ENCODE assay signal across 1 cellular context in genomic region chr17:2415081-2415480, GRCh38.
TF ChIP-seq lines count a peak whose summit lies in the region.

No MANE protein-coding gene starts in this region.

TF ChIP-seq in WTC11, 78 proteins besides CTCF, POLR2A, EP300 and RAD21:
- no peak for TF ChIP-seq CBFB (CRISPR knock-in tag; IDR thresholded peaks at IDR 0.05; ENCODE audit: low read depth)
- TF ChIP-seq PRDM15 (CRISPR knock-in tag; IDR thresholded peaks at IDR 0.05), result no peak
- no peak for TF ChIP-seq MXD4 (CRISPR knock-in tag; IDR thresholded peaks at IDR 0.05; ENCODE audit: borderline replicate concordance)
- no peak for TF ChIP-seq ZSCAN18 (CRISPR knock-in tag; IDR thresholded peaks at IDR 0.05)
- no peak for TF ChIP-seq TEAD1 (CRISPR knock-in tag; IDR thresholded peaks at IDR 0.05)
- no peak for TF ChIP-seq ARID4B (CRISPR knock-in tag; IDR thresholded peaks at IDR 0.05; ENCODE audit: borderline replicate concordance)
- no peak for TF ChIP-seq E2F1 (CRISPR knock-in tag; IDR thresholded peaks at IDR 0.05)
- TF ChIP-seq NR1H2 (CRISPR knock-in tag; IDR thresholded peaks at IDR 0.05), result no peak
- TF ChIP-seq CREM (CRISPR knock-in tag; IDR thresholded peaks at IDR 0.05), result no peak
- no peak for TF ChIP-seq ZNF512 (CRISPR knock-in tag; IDR thresholded peaks at IDR 0.05; ENCODE audit: borderline replicate concordance)
- TF ChIP-seq ZNF532 (CRISPR knock-in tag; IDR thresholded peaks at IDR 0.05; ENCODE audit: borderline replicate concordance), result no peak
- TF ChIP-seq IRF2 (CRISPR knock-in tag; IDR thresholded peaks at IDR 0.05; ENCODE audit: borderline replicate concordance, low read depth), result no peak
- TF ChIP-seq ZNF423 (CRISPR knock-in tag; IDR thresholded peaks at IDR 0.05), result no peak
- no peak for TF ChIP-seq KAT7 (CRISPR knock-in tag; IDR thresholded peaks at IDR 0.05; ENCODE audit: borderline replicate concordance)
- no peak for TF ChIP-seq ZNF416 (CRISPR knock-in tag; IDR thresholded peaks at IDR 0.05)
- TF ChIP-seq HMGA2 (CRISPR knock-in tag; IDR thresholded peaks at IDR 0.05), result no peak
- TF ChIP-seq NR2C2 (CRISPR knock-in tag; IDR thresholded peaks at IDR 0.05), result no peak
- no peak for TF ChIP-seq TCF7 (CRISPR knock-in tag; IDR thresholded peaks at IDR 0.05; ENCODE audit: low read depth)
TF ChIP-seq in WTC11: peak in this region for 0.
